In the genomic region with DNA sequence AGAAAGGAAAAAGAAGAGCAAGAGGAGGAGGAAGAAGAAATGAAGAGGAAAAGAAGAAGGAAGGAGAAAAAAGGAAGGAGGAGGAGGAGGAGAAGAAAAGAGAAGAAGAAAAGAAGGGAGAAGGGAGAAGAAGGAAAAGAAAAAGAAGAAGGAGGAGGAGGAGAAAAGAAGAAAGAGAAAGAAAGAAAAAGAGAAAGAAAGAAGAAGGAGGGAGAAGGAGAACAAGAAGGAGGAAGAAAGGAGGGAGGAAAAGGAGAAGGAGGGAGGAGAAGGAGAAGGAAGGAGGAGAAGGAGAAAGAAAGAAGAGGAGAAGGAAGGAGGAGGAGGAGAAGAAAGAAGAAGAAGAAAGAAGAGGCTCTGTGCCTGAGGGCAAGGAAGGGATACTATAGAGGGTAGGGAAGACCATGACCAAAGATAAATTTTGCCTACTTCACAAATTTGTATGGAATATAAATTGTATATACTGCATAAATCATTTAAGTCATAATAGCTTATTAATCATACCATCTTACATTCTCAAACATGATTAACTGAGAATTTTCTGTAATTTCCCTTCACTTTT, we compare ENCODE assay signal across 2 cellular contexts.
TF ChIP-seq lines count a peak whose summit lies in the region.

No MANE protein-coding gene starts in this region.

TF ChIP-seq in GM23338, 12 proteins besides CTCF, POLR2A, EP300 and RAD21:
- TF ChIP-seq STAT1 (IDR thresholded peaks at IDR 0.05; ENCODE audit: unreplicated experiment) (no peak), ZNF114 (CRISPR knock-in tag; IDR thresholded peaks at IDR 0.05) (no peak), JUNB (IDR thresholded peaks at IDR 0.05; ENCODE audit: unreplicated experiment) (no peak), EZH2 (IDR thresholded peaks at IDR 0.05; ENCODE audit: low read depth, unreplicated experiment) (no peak), ZNF331 (CRISPR knock-in tag; IDR thresholded peaks at IDR 0.05; ENCODE audit: low read depth) (no peak)
- TF ChIP-seq, protein P1, sequence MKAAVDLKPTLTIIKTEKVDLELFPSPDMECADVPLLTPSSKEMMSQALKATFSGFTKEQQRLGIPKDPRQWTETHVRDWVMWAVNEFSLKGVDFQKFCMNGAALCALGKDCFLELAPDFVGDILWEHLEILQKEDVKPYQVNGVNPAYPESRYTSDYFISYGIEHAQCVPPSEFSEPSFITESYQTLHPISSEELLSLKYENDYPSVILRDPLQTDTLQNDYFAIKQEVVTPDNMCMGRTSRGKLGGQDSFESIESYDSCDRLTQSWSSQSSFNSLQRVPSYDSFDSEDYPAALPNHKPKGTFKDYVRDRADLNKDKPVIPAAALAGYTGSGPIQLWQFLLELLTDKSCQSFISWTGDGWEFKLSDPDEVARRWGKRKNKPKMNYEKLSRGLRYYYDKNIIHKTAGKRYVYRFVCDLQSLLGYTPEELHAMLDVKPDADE (IDR thresholded peaks at IDR 0.05) = no peak
- TF ChIP-seq, protein P2, sequence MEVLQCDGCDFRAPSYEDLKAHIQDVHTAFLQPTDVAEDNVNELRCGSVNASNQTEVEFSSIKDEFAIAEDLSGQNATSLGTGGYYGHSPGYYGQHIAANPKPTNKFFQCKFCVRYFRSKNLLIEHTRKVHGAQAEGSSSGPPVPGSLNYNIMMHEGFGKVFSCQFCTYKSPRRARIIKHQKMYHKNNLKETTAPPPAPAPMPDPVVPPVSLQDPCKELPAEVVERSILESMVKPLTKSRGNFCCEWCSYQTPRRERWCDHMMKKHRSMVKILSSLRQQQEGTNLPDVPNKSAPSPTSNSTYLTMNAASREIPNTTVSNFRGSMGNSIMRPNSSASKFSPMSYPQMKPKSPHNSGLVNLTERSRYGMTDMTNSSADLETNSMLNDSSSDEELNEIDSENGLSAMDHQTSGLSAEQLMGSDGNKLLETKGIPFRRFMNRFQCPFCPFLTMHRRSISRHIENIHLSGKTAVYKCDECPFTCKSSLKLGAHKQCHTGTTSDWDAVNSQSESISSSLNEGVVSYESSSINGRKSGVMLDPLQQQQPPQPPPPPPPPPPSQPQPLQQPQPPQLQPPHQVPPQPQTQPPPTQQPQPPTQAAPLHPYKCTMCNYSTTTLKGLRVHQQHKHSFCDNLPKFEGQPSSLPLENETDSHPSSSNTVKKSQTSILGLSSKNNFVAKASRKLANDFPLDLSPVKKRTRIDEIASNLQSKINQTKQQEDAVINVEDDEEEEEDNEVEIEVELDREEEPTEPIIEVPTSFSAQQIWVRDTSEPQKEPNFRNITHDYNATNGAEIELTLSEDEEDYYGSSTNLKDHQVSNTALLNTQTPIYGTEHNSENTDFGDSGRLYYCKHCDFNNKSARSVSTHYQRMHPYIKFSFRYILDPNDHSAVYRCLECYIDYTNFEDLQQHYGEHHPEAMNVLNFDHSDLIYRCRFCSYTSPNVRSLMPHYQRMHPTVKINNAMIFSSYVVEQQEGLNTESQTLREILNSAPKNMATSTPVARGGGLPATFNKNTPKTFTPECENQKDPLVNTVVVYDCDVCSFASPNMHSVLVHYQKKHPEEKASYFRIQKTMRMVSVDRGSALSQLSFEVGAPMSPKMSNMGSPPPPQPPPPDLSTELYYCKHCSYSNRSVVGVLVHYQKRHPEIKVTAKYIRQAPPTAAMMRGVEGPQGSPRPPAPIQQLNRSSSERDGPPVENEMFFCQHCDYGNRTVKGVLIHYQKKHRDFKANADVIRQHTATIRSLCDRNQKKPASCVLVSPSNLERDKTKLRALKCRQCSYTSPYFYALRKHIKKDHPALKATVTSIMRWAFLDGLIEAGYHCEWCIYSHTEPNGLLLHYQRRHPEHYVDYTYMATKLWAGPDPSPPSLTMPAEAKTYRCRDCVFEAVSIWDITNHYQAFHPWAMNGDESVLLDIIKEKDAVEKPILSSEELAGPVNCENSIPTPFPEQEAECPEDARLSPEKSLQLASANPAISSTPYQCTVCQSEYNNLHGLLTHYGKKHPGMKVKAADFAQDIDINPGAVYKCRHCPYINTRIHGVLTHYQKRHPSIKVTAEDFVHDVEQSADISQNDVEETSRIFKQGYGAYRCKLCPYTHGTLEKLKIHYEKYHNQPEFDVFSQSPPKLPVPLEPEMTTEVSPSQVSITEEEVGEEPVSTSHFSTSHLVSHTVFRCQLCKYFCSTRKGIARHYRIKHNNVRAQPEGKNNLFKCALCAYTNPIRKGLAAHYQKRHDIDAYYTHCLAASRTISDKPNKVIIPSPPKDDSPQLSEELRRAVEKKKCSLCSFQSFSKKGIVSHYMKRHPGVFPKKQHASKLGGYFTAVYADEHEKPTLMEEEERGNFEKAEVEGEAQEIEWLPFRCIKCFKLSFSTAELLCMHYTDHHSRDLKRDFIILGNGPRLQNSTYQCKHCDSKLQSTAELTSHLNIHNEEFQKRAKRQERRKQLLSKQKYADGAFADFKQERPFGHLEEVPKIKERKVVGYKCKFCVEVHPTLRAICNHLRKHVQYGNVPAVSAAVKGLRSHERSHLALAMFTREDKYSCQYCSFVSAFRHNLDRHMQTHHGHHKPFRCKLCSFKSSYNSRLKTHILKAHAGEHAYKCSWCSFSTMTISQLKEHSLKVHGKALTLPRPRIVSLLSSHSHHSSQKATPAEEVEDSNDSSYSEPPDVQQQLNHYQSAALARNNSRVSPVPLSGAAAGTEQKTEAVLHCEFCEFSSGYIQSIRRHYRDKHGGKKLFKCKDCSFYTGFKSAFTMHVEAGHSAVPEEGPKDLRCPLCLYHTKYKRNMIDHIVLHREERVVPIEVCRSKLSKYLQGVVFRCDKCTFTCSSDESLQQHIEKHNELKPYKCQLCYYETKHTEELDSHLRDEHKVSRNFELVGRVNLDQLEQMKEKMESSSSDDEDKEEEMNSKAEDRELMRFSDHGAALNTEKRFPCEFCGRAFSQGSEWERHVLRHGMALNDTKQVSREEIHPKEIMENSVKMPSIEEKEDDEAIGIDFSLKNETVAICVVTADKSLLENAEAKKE (CRISPR knock-in tag; IDR thresholded peaks at IDR 0.05) = no peak

TF ChIP-seq in K562, 482 proteins besides CTCF, POLR2A, EP300 and RAD21:
- TF ChIP-seq HSF4 (CRISPR knock-in tag; IDR thresholded peaks at IDR 0.05; ENCODE audit: borderline replicate concordance) (no peak), C11orf30 (IDR thresholded peaks at IDR 0.05; ENCODE audit: low read depth) (peak; percentile 39; the same call in 1 of the 2 replicates), OTX1 (CRISPR knock-in tag; IDR thresholded peaks at IDR 0.05) (peak; percentile 40; the same call in 1 of the 2 replicates), TRIM24 (IDR thresholded peaks at IDR 0.05) (no peak), FUS (optimal IDR thresholded peaks at IDR 0.05; ENCODE audit: low read depth, low read length) (no peak), CHD1 (IDR thresholded peaks at IDR 0.05; ENCODE audit: low read length) (no peak), HNRNPH1 (optimal IDR thresholded peaks at IDR 0.05; ENCODE audit: low read depth, low read length) (no peak), HDAC2 (IDR thresholded peaks at IDR 0.05) (no peak), BRF1 (IDR thresholded peaks at IDR 0.05; ENCODE audit: borderline replicate concordance, extremely low read depth, insufficient read length) (no peak)
- TF ChIP-seq, protein P3, sequence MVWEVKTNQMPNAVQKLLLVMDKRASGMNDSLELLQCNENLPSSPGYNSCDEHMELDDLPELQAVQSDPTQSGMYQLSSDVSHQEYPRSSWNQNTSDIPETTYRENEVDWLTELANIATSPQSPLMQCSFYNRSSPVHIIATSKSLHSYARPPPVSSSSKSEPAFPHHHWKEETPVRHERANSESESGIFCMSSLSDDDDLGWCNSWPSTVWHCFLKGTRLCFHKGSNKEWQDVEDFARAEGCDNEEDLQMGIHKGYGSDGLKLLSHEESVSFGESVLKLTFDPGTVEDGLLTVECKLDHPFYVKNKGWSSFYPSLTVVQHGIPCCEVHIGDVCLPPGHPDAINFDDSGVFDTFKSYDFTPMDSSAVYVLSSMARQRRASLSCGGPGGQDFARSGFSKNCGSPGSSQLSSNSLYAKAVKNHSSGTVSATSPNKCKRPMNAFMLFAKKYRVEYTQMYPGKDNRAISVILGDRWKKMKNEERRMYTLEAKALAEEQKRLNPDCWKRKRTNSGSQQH (CRISPR knock-in tag; IDR thresholded peaks at IDR 0.05) = peak; percentile 76; the same call in 1 of the 2 replicates
- TF ChIP-seq, protein P4, sequence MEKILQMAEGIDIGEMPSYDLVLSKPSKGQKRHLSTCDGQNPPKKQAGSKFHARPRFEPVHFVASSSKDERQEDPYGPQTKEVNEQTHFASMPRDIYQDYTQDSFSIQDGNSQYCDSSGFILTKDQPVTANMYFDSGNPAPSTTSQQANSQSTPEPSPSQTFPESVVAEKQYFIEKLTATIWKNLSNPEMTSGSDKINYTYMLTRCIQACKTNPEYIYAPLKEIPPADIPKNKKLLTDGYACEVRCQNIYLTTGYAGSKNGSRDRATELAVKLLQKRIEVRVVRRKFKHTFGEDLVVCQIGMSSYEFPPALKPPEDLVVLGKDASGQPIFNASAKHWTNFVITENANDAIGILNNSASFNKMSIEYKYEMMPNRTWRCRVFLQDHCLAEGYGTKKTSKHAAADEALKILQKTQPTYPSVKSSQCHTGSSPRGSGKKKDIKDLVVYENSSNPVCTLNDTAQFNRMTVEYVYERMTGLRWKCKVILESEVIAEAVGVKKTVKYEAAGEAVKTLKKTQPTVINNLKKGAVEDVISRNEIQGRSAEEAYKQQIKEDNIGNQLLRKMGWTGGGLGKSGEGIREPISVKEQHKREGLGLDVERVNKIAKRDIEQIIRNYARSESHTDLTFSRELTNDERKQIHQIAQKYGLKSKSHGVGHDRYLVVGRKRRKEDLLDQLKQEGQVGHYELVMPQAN (IDR thresholded peaks at IDR 0.05; ENCODE audit: borderline replicate concordance) = 0 out of 2 replicates have a peak, but pooled peaks have one; percentile 22
- TF ChIP-seq, protein P5, sequence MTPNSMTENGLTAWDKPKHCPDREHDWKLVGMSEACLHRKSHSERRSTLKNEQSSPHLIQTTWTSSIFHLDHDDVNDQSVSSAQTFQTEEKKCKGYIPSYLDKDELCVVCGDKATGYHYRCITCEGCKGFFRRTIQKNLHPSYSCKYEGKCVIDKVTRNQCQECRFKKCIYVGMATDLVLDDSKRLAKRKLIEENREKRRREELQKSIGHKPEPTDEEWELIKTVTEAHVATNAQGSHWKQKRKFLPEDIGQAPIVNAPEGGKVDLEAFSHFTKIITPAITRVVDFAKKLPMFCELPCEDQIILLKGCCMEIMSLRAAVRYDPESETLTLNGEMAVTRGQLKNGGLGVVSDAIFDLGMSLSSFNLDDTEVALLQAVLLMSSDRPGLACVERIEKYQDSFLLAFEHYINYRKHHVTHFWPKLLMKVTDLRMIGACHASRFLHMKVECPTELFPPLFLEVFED (CRISPR knock-in tag; conservative IDR thresholded peaks at IDR 0.05) = peak; percentile 65; the same call in 1 of the 2 replicates
- TF ChIP-seq, protein P6, sequence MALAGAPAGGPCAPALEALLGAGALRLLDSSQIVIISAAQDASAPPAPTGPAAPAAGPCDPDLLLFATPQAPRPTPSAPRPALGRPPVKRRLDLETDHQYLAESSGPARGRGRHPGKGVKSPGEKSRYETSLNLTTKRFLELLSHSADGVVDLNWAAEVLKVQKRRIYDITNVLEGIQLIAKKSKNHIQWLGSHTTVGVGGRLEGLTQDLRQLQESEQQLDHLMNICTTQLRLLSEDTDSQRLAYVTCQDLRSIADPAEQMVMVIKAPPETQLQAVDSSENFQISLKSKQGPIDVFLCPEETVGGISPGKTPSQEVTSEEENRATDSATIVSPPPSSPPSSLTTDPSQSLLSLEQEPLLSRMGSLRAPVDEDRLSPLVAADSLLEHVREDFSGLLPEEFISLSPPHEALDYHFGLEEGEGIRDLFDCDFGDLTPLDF (CRISPR knock-in tag; IDR thresholded peaks at IDR 0.05) = no peak
- TF ChIP-seq, protein P7, sequence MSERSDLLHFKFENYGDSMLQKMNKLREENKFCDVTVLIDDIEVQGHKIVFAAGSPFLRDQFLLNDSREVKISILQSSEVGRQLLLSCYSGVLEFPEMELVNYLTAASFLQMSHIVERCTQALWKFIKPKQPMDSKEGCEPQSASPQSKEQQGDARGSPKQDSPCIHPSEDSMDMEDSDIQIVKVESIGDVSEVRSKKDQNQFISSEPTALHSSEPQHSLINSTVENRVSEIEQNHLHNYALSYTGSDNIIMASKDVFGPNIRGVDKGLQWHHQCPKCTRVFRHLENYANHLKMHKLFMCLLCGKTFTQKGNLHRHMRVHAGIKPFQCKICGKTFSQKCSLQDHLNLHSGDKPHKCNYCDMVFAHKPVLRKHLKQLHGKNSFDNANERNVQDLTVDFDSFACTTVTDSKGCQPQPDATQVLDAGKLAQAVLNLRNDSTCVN (CRISPR knock-in tag; IDR thresholded peaks at IDR 0.05) = 0 out of 2 replicates have a peak, but pooled peaks have one; percentile 55
- TF ChIP-seq, protein P8, sequence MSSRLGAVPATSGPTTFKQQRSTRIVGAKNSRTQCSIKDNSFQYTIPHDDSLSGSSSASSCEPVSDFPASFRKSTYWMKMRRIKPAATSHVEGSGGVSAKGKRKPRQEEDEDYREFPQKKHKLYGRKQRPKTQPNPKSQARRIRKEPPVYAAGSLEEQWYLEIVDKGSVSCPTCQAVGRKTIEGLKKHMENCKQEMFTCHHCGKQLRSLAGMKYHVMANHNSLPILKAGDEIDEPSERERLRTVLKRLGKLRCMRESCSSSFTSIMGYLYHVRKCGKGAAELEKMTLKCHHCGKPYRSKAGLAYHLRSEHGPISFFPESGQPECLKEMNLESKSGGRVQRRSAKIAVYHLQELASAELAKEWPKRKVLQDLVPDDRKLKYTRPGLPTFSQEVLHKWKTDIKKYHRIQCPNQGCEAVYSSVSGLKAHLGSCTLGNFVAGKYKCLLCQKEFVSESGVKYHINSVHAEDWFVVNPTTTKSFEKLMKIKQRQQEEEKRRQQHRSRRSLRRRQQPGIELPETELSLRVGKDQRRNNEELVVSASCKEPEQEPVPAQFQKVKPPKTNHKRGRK (tag; IDR thresholded peaks at IDR 0.05) = peak; percentile 98
